Comparison of ENCODE assay signal across 1 cellular context in the genomic region with DNA sequence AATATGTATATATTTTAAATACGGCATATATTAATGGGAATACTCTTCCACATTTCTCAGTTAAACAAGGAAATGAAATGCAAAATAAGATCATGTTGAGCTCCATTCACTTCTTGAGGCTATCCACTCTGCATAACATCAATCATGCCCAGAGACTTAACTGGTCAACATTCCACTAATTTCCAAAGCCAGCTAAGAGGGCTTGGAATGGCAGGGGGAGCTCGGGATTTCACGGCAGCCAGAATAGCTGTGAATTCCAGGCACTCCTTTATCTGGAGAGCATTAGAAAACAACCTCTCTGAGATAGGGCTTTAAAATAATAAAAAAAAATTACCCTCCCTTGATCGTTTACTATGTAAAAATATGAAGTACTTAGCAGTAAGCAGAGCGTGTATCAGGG.
A peak's percentile ranks its signal among the peaks of the same experiment; 100 is the strongest.
TF ChIP-seq lines count a peak whose summit lies in the region.

No MANE protein-coding gene starts in this region.

TF ChIP-seq in H1, 55 proteins besides CTCF, POLR2A, EP300 and RAD21:
- TF ChIP-seq NANOG (IDR thresholded peaks at IDR 0.05; ENCODE audit: insufficient read depth, low read depth, low read length, poor library complexity, severe bottlenecking) (no peak), TEAD4 (IDR thresholded peaks at IDR 0.05; ENCODE audit: low read depth, low read length) (peak; percentile 76), POLR2AphosphoS5 (IDR thresholded peaks at IDR 0.05; ENCODE audit: low read depth, low read length) (no peak), KDM4A (IDR thresholded peaks at IDR 0.05; ENCODE audit: low read depth, low read length, severe bottlenecking) (no peak), CBX5 (IDR thresholded peaks at IDR 0.05; ENCODE audit: low read depth, low read length) (no peak), CHD1 (IDR thresholded peaks at IDR 0.05; ENCODE audit: low read depth, low read length) (no peak), SP2 (IDR thresholded peaks at IDR 0.05; ENCODE audit: low read length) (no peak), RFX5 (IDR thresholded peaks at IDR 0.05; ENCODE audit: borderline replicate concordance, low read depth, low read length) (no peak)
- TF ChIP-seq, protein P1, sequence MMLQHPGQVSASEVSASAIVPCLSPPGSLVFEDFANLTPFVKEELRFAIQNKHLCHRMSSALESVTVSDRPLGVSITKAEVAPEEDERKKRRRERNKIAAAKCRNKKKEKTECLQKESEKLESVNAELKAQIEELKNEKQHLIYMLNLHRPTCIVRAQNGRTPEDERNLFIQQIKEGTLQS (IDR thresholded peaks at IDR 0.05; ENCODE audit: insufficient read depth, low read depth, low read length) = no peak
